ENCODE assay signal across 8 cellular contexts in genomic region chr1:3501856-3502665, GRCh38. TPM values are rescaled to one million over a fixed set of nuclear protein-coding genes. Genes with fewer than 3 reads are reported as not detected.
DNase-seq lines count a peak whose midpoint lies in the region; ATAC-seq and TF ChIP-seq lines count a peak whose summit lies in the region.

No MANE protein-coding gene starts in this region.

- H3K9me3 Mint-ChIP-seq in osteocyte (ENCODE audit: unreplicated experiment), result no peaks in the 10 kb centered on the region

- TF ChIP-seq CTCF in fibroblast of pulmonary artery (IDR thresholded peaks at IDR 0.05; ENCODE audit: low read length, missing control alignments) (no peak), osteocyte (IDR thresholded peaks at IDR 0.05) (no peak)

- no peak overlapping the region for H3K27ac Mint-ChIP-seq in osteocyte (ENCODE audit: unreplicated experiment)

- ATAC-seq in GM19023 (IDR thresholded peaks at IDR 0.05; ENCODE audit: unreplicated experiment) (no peak), HG03342 (IDR thresholded peaks at IDR 0.05; ENCODE audit: unreplicated experiment) (no peak), HG02870 (IDR thresholded peaks at IDR 0.05; ENCODE audit: unreplicated experiment) (no peak)

- peaks cover 9% of the 10 kb centered on the region for H3K36me3 Mint-ChIP-seq in osteocyte (ENCODE audit: unreplicated experiment)

- no peak overlapping the region for H3K4me3 Mint-ChIP-seq in osteocyte (ENCODE audit: unreplicated experiment)

- DNase-seq in NCI-H2196 (lab: John Stamatoyannopoulos, UW; ENCODE audit: unreplicated experiment) (peak; percentile 11), NCI-H2196 treated with DMSO at 0.1 percent for 48 hours (lab: John Stamatoyannopoulos, UW; ENCODE audit: unreplicated experiment) (no peak), T-helper 1 cell (peak in 4 of 5 donors; percentile 28 to 58 (median 42)), fibroblast of pulmonary artery (ENCODE audit: low read depth) (peak; percentile 54), osteocyte (ENCODE audit: extremely low spot score, unreplicated experiment) (peak; percentile 92)

- H3K27me3 Mint-ChIP-seq in osteocyte (ENCODE audit: unreplicated experiment), result no peaks in the 10 kb centered on the region

- H3K4me1 Mint-ChIP-seq in osteocyte (ENCODE audit: unreplicated experiment), result peaks cover 29% of the 10 kb centered on the region

- H3K4me3 ChIP-seq in fibroblast of pulmonary artery (replicated peaks; ENCODE audit: low read depth, low read length), result no peak overlapping the region

RNA-seq across cellular contexts. Expression of gene ARHGEF16, which starts 47.6 kb away (rescaled TPM):
- 3.2 and 4.3 TPM in 2 replicates for total RNA-seq in osteocyte
